8 cellular contexts compared by ENCODE assay signal in the genomic region with DNA sequence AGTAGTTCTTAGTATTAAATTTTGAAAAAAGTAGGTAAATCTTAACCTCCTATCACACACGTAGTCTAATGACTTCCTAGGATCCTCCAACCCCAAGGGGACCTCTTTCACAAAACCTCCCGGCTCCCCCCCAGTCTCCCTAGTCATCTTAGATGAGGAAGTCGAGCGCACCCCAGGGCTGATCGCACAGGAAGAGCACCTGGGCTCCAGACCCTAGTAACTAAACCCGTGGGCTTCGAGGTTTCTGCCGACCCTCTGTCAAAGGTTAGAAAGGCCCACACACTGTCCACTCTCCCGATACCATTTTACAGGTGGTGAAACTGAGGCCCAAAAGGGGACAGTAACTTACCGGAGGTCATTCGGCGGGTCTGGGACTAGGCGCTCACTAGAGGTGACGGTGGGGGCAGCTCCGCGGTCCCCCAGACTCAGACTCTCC. TPM values are rescaled to one million over a fixed set of nuclear protein-coding genes. Genes with fewer than 3 reads are reported as not detected.
DNase-seq lines count a peak whose midpoint lies in the region; ATAC-seq and TF ChIP-seq lines count a peak whose summit lies in the region.

No MANE protein-coding gene starts in this region.

- no peak for TF ChIP-seq CTCF in ovary (IDR thresholded peaks at IDR 0.05)

- peak overlapping the region; percentile 95 for H3K27ac Mint-ChIP-seq in activated T-helper 17 cell treated with anti-CD3 and anti-CD28 coated beads, Interleukin-2, amount 50 U/mL, for 72 hours

- no peaks in the 10 kb centered on the region for H3K27me3 Mint-ChIP-seq in activated T-helper 17 cell treated with anti-CD3 and anti-CD28 coated beads, Interleukin-2, amount 50 U/mL, for 72 hours

- H3K27ac ChIP-seq in ovary, result peak overlapping the region; percentile 50 to 88

- intact Hi-C loops in ovary (cut with DNase I), result loop anchor here in 1 of 4 donors (10.0 kb wide), 1 partner anchor 125 kb away; a partner anchor contains a TSS

- TF ChIP-seq POLR2A in ovary (IDR thresholded peaks at IDR 0.05), result peak; percentile 59

- no peaks in the 10 kb centered on the region for H3K9me3 Mint-ChIP-seq in activated T-helper 17 cell treated with anti-CD3 and anti-CD28 coated beads, Interleukin-2, amount 50 U/mL, for 72 hours

- peaks cover 9% of the 10 kb centered on the region for H3K4me1 ChIP-seq in ovary (ENCODE audit: insufficient read depth)

- 0% methylated on average over 16 of the region's 16 CpGs for WGBS in ovary, 3 donors

- no peaks in the 10 kb centered on the region for H3K36me3 ChIP-seq in ovary

- H3K4me3 Mint-ChIP-seq in activated T-helper 17 cell treated with anti-CD3 and anti-CD28 coated beads, Interleukin-2, amount 50 U/mL, for 72 hours, result peak overlapping the region; percentile 89

- in situ Hi-C loops in G401 (cut with HindIII; ENCODE audit: low sequenced_read_pairs), result no loop called here

- no peaks in the 10 kb centered on the region for H3K27me3 ChIP-seq in ovary

- H3K4me3 ChIP-seq in ovary, result peak overlapping the region; percentile 96

- H3K4me1 Mint-ChIP-seq in activated T-helper 17 cell treated with anti-CD3 and anti-CD28 coated beads, Interleukin-2, amount 50 U/mL, for 72 hours, result peaks cover 56% of the 10 kb centered on the region

- H3K9me3 ChIP-seq in ovary, result no peaks in the 10 kb centered on the region

- DNase-seq in G401 (ENCODE audit: low spot score), result peak; percentile 37
- peak; percentile 58 for DNase-seq in NCI-H69 (lab: John Stamatoyannopoulos, UW)
- DNase-seq in germinal center (ENCODE audit: low spot score), result peak; percentile 80
- DNase-seq in ovary, result peak in 2 of 5 donors; percentile 53 to 55
- DNase-seq in NCI-H1417 treated with DMSO at 0.1 percent for 48 hours (lab: John Stamatoyannopoulos, UW), result no peak
- DNase-seq in NCI-H2107 treated with DMSO at 0.1 percent for 48 hours (lab: John Stamatoyannopoulos, UW; ENCODE audit: unreplicated experiment), result no peak

- TF ChIP-seq EP300 in ovary (IDR thresholded peaks at IDR 0.05), result no peak

- H3K36me3 Mint-ChIP-seq in activated T-helper 17 cell treated with anti-CD3 and anti-CD28 coated beads, Interleukin-2, amount 50 U/mL, for 72 hours (ENCODE audit: low read depth), result peaks cover 54% of the 10 kb centered on the region

- peak; percentile 6 for ATAC-seq in HG02623 (IDR thresholded peaks at IDR 0.05; ENCODE audit: unreplicated experiment)
- peak; percentile 12 for ATAC-seq in activated T-helper 17 cell treated with anti-CD3 and anti-CD28 coated beads, Interleukin-2, amount 50 U/mL, for 72 hours (replicated peaks)

RNA-seq across cellular contexts. Expression of a gene that starts 0.3 kb away (rescaled TPM):
- 14.0 and 18.9 TPM in 2 replicates for total RNA-seq in G401 (2014; rRNA removed; shearing (Covaris generic))
- total RNA-seq in activated T-helper 17 cell treated with anti-CD3 and anti-CD28 coated beads, Interleukin-2, amount 50 U/mL, for 72 hours, result 10 to 100 TPM; 38.4 to 44.4 TPM
- total RNA-seq in ovary, result 10 to 100 TPM; 26.8 to 60.0 (median 29.4) TPM
- 10 to 100 TPM; 19.5 to 28.0 TPM for polyA plus RNA-seq in ovary

RNA-seq across cellular contexts. Expression of a gene that starts 0.6 kb away (rescaled TPM):
- total RNA-seq in G401 (2014; rRNA removed; shearing (Covaris generic)), result 14.6 and 19.9 TPM in 2 replicates
- 10 to 100 TPM; 19.3 to 33.4 TPM for total RNA-seq in activated T-helper 17 cell treated with anti-CD3 and anti-CD28 coated beads, Interleukin-2, amount 50 U/mL, for 72 hours
- total RNA-seq in ovary, result 10 to 100 TPM; 27.7 to 58.1 (median 46.7) TPM
- polyA plus RNA-seq in ovary, result 10 to 100 TPM; 20.8 to 32.6 TPM

RNA-seq across cellular contexts. Expression of a gene that starts 11.0 kb away (rescaled TPM):
- not detected in 2 replicates for total RNA-seq in G401 (2014; rRNA removed; shearing (Covaris generic))
- total RNA-seq in activated T-helper 17 cell treated with anti-CD3 and anti-CD28 coated beads, Interleukin-2, amount 50 U/mL, for 72 hours, result 1 to 10 TPM in 1 of 2 donors, under 1 TPM in 1; 0.63 to 1.7 TPM
- total RNA-seq in ovary, result 1 to 10 TPM in 6 of 7 donors, under 1 TPM in 1; 0.94 to 8.4 (median 1.7) TPM
- under 1 TPM; 0.53 to 0.67 TPM for polyA plus RNA-seq in ovary

Comparison
In these comparisons a context has a peak if more than half of its experiments do, and no peak if none do; other contexts are left out.
1. DNase-seq: peak in G401 (single experiment), NCI-H69 (single experiment) and germinal center (single experiment); none in NCI-H1417 treated with DMSO at 0.1 percent for 48 hours (single experiment) and NCI-H2107 treated with DMSO at 0.1 percent for 48 hours (single experiment).